8 cellular contexts compared by ENCODE assay signal in the genomic region with DNA sequence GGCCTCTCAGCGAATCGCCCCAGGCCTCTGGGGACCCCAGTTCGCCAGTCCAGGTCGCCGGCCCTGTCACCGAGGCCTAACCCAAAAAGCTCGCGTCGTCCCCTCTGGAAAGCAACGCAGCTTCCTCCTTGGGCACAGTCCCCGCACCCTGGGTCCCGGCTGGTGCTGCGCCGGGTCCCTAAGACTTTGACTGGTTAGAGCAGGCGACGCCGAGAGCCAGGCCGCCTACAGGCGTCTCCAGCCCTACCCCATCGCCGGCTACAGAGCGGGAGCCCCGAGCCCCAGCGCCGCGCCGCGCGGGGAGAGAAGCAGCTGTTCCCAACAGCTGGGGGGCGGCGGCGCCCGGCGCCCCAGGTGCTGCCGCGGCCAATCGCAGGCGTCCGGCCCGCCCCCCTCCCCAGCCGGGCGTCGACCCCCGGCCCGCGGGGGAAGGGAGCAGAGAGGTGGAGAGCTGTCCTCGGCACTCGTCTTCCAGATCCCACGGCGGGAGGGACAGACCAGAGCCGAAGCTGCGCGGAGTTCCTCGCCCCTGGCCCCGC. TPM values are rescaled to one million over a fixed set of nuclear protein-coding genes. Genes with fewer than 3 reads are reported as not detected.
A peak's percentile ranks its signal among the peaks of the same experiment; 100 is the strongest.
DNase-seq lines count a peak whose midpoint lies in the region; ATAC-seq and TF ChIP-seq lines count a peak whose summit lies in the region.

No MANE protein-coding gene starts in this region.

- H3K4me1 Mint-ChIP-seq in activated T-cell treated with anti-CD3 and anti-CD28 coated beads, Interleukin-2, amount 50 U/mL, for 4 hours (ENCODE audit: low read depth) = peaks cover 10% of the 10 kb centered on the region

- no peaks in the 10 kb centered on the region for H3K79me2 ChIP-seq in trophoblast cell (ENCODE audit: control insufficient read depth, insufficient read depth, low read length, poor library complexity)

- H2BK5ac ChIP-seq in trophoblast cell (ENCODE audit: low read depth, low read length, poor library complexity) = no peak overlapping the region

- TF ChIP-seq CTCF in heart right ventricle (IDR thresholded peaks at IDR 0.05) = peak in 4 of 9 donors; percentile 6 to 29 (median 18)
- TF ChIP-seq CTCF in GM10266 (IDR thresholded peaks at IDR 0.05; ENCODE audit: control insufficient read depth, insufficient read depth, low read depth, missing control alignments) = no peak

- peaks cover 4% of the 10 kb centered on the region for H3K79me1 ChIP-seq in trophoblast cell (ENCODE audit: low read length)

- H3K14ac ChIP-seq in trophoblast cell (ENCODE audit: low read length) = peak overlapping the region; percentile 21

- H4K8ac ChIP-seq in trophoblast cell (ENCODE audit: low read depth, low read length) = peak overlapping the region; percentile 56

- H3K36me3 ChIP-seq in heart right ventricle (no peaks in the 10 kb centered on the region), trophoblast cell (ENCODE audit: control insufficient read depth in 1 of 2, insufficient read depth in 2 of 2, low read length in 2 of 2) (no peaks in the 10 kb centered on the region)

- no peak overlapping the region for H3K4ac ChIP-seq in trophoblast cell (ENCODE audit: low read depth, low read length)

- H3K4me3 ChIP-seq in heart right ventricle = peak overlapping the region; percentile 27 to 85 (median 80)
- H3K4me3 ChIP-seq in trophoblast cell (ENCODE audit: low read depth, low read length) = peak overlapping the region; percentile 80

- H3K27ac ChIP-seq in heart right ventricle (peak overlapping the region; percentile 79 to 96 (median 90)), trophoblast cell (ENCODE audit: low read depth, low read length) (no peak overlapping the region)

- no peaks in the 10 kb centered on the region for H3K36me3 Mint-ChIP-seq in activated T-cell treated with anti-CD3 and anti-CD28 coated beads, Interleukin-2, amount 50 U/mL, for 4 hours (ENCODE audit: insufficient read depth)

- H3K4me2 ChIP-seq in trophoblast cell (ENCODE audit: low read length) = peak overlapping the region; percentile 97

- peak overlapping the region; percentile 71 for H2BK12ac ChIP-seq in trophoblast cell (ENCODE audit: low read length)

- no peak overlapping the region for H4K12ac ChIP-seq in trophoblast cell (ENCODE audit: low read depth, low read length)

- H2AFZ ChIP-seq in trophoblast cell (ENCODE audit: insufficient read depth, low read length, poor library complexity) = peak overlapping the region; percentile 93

- H3K18ac ChIP-seq in trophoblast cell (ENCODE audit: low read length) = no peak overlapping the region

- H3K4me1 ChIP-seq in heart right ventricle (peaks cover 0 to 15% (median 3%) of the 10 kb centered on the region in 9 donors), trophoblast cell (ENCODE audit: control insufficient read depth in 1 of 2, insufficient read depth in 2 of 2, low read length in 2 of 2) (peaks cover 6% of the 10 kb centered on the region in 2 experiments)

- H3K9me3 Mint-ChIP-seq in activated T-cell treated with anti-CD3 and anti-CD28 coated beads, Interleukin-2, amount 50 U/mL, for 4 hours = no peaks in the 10 kb centered on the region

- peak; percentile 71 for DNase-seq in EL
- no peak for DNase-seq in activated T-cell treated with anti-CD3 and anti-CD28 coated beads, Interleukin-2, amount 50 U/mL, for 4 hours
- peak; percentile 61 to 76 for DNase-seq in heart right ventricle
- peak; percentile 20 to 47 for DNase-seq in trophoblast cell
- DNase-seq in NCI-H446 treated with DMSO at 0.1 percent for 48 hours (lab: John Stamatoyannopoulos, UW) = no peak
- DNase-seq in GM10266 (ENCODE audit: extremely low spot score) = no peak
- no peak for DNase-seq in OCI-M1 (lab: John Stamatoyannopoulos, UW)
- no peak for DNase-seq in NCI-H2107 (lab: John Stamatoyannopoulos, UW)

- intact Hi-C loops in heart right ventricle (cut with DNase I) = loop anchor here in 5 of 10 donors (5.0 to 10.0 kb wide), 7 partner anchors 113 to 304 kb away; partner anchors contain the start of gene CAP2 (in 2 of the 5)

- H3K27me3 ChIP-seq in heart right ventricle = peaks cover 0 to 59% (median 3%) of the 10 kb centered on the region in 7 donors
- H3K27me3 ChIP-seq in trophoblast cell (ENCODE audit: insufficient read depth, low read length) = peaks cover 19% of the 10 kb centered on the region

- no peak overlapping the region for H3K23ac ChIP-seq in trophoblast cell (ENCODE audit: low read length)

- WGBS in heart right ventricle, 2 donors = 1 to 3% methylated on average over 45 to 54 of the region's 55 CpGs
- no CpG with 5 or more reads among the region's 55 CpGs for WGBS in trophoblast cell (ENCODE audit: extremely low coverage, insufficient coverage, insufficient read length)

- ATAC-seq in activated T-cell treated with anti-CD3 and anti-CD28 coated beads, Interleukin-2, amount 50 U/mL, for 4 hours = peak; percentile 47 to 62
- ATAC-seq in heart right ventricle = peak; percentile 76 to 88 (median 82)

- peak overlapping the region; percentile 87 for H2AK5ac ChIP-seq in trophoblast cell (ENCODE audit: low read length)

- H3K9ac ChIP-seq in trophoblast cell (ENCODE audit: low read length) = no peak overlapping the region

- H3K4me3 Mint-ChIP-seq in activated T-cell treated with anti-CD3 and anti-CD28 coated beads, Interleukin-2, amount 50 U/mL, for 4 hours = peak overlapping the region; percentile 56

- peaks cover 64% of the 10 kb centered on the region for H3K27me3 Mint-ChIP-seq in activated T-cell treated with anti-CD3 and anti-CD28 coated beads, Interleukin-2, amount 50 U/mL, for 4 hours (ENCODE audit: low read depth)

- no peak overlapping the region for H2BK120ac ChIP-seq in trophoblast cell (ENCODE audit: insufficient read depth, low read length, poor library complexity)

- no peak overlapping the region for H4K91ac ChIP-seq in trophoblast cell (ENCODE audit: low read depth, low read length)

- H3K9me3 ChIP-seq in heart right ventricle = no peaks in the 10 kb centered on the region
- peaks cover 4% of the 10 kb centered on the region for H3K9me3 ChIP-seq in trophoblast cell (ENCODE audit: insufficient read depth, low read depth, low read length)

RNA-seq across cellular contexts. Expression of gene RBM24, which starts 0.5 kb away (rescaled TPM):
- total RNA-seq in activated T-cell treated with anti-CD3 and anti-CD28 coated beads, Interleukin-2, amount 50 U/mL, for 4 hours = not detected
- 100 to 1,000 TPM; 149 to 317 (median 194) TPM for total RNA-seq in heart right ventricle
- polyA plus RNA-seq in heart right ventricle = 100 to 1,000 TPM in 1 of 2 donors, 10 to 100 TPM in 1; 62.4 to 207 TPM
- 6.4 and 7.7 TPM in 2 replicates for polyA plus RNA-seq in trophoblast cell (2013)

Comparison
In these comparisons a context has a peak if more than half of its experiments do, and no peak if none do; other contexts are left out.
1. DNase-seq: peak in EL (single experiment), heart right ventricle (2 of 2) and trophoblast cell (2 of 2); none in activated T-cell treated with anti-CD3 and anti-CD28 coated beads, Interleukin-2, amount 50 U/mL, for 4 hours (single experiment), NCI-H446 treated with DMSO at 0.1 percent for 48 hours (single experiment), GM10266 (single experiment), OCI-M1 (single experiment) and NCI-H2107 (single experiment).
2. RNA of gene RBM24, which starts 0.5 kb away (total RNA-seq): 149 to 317 TPM in heart right ventricle; not detected in activated T-cell treated with anti-CD3 and anti-CD28 coated beads, Interleukin-2, amount 50 U/mL, for 4 hours; every median in the first group is over 100 times any median in the second.